ENCODE assay signal across 3 cellular contexts in the genomic region with DNA sequence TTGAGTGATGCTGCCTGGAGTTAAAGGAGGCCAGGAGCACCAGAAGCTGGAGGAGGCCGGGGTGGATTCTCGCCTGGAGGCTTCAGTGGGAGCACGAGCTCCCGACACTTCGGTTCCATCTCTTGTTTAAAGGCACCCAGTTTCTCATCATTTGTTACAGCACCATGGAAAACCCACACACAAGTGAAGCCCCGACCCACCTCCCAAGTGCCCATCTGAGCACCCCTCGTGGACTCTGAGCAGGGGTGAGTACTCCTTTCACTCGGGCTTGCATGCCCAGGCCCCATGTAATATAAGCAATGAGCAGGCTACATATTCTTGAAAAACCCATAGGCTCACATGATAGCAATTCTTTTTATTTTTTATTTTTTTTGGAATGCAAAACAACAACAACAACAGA.
"Had no signal": no experiment of that assay in that cellular context is flagged by ENCODE, and none has a peak within 500 bp of the region (broad histone marks: within the 10 kb centered on the region; RNA-seq: fewer than 3 reads in every experiment).

No MANE protein-coding gene starts in this region.

- DNase-seq: GDM1, GF-D8 had no signal

- H3K4me3 ChIP-seq: GM12878 had no signal
